ENCODE assay signal across 8 cellular contexts in genomic region chr3:134449277-134449676, GRCh38. TPM values are rescaled to one million over a fixed set of nuclear protein-coding genes. Genes with fewer than 3 reads are reported as not detected.
DNase-seq lines count a peak whose midpoint lies in the region; ATAC-seq, FAIRE-seq and TF ChIP-seq lines count a peak whose summit lies in the region.

No MANE protein-coding gene starts in this region.

- peaks cover 4% of the 10 kb centered on the region for H3K36me3 Mint-ChIP-seq in chondrocyte (ENCODE audit: low read depth)
- peaks cover 15% of the 10 kb centered on the region for H3K36me3 Mint-ChIP-seq in natural killer cell treated with Interleukin-12 subunit alpha and Interleukin-12 subunit beta and Interleukin-15 and Interleukin-18, amount 100 ng/mL, for 72 hours
- H3K36me3 Mint-ChIP-seq in activated T-helper 17 cell treated with anti-CD3 and anti-CD28 coated beads, Interleukin-2, amount 50 U/mL, for 72 hours (ENCODE audit: low read depth), result no peaks in the 10 kb centered on the region

- H3K9me3 Mint-ChIP-seq in chondrocyte (ENCODE audit: low read depth), result peaks cover 7% of the 10 kb centered on the region
- H3K9me3 Mint-ChIP-seq in natural killer cell treated with Interleukin-12 subunit alpha and Interleukin-12 subunit beta and Interleukin-15 and Interleukin-18, amount 100 ng/mL, for 72 hours, result peaks cover 9% of the 10 kb centered on the region
- H3K9me3 Mint-ChIP-seq in activated T-helper 17 cell treated with anti-CD3 and anti-CD28 coated beads, Interleukin-2, amount 50 U/mL, for 72 hours, result peaks cover 12% of the 10 kb centered on the region

- no peak for FAIRE-seq in GM19239 (lab: Jason Lieb, UNC)

- in situ Hi-C loops in G401 (cut with HindIII; ENCODE audit: low sequenced_read_pairs), result no loop called here

- DNase-seq in G401 (ENCODE audit: low spot score), result peak; percentile 78
- peak; percentile 70 for DNase-seq in NCI-H1092 treated with DMSO at 0.1 percent for 48 hours (lab: John Stamatoyannopoulos, UW)
- DNase-seq in chondrocyte (ENCODE audit: low spot score), result no peak
- DNase-seq in medulla oblongata (ENCODE audit: extremely low spot score), result peak; percentile 88
- no peak for DNase-seq in natural killer cell treated with Interleukin-12 subunit alpha and Interleukin-12 subunit beta and Interleukin-15 and Interleukin-18, amount 100 ng/mL, for 72 hours (ENCODE audit: low spot score)
- no peak for DNase-seq in GM19239 (ENCODE audit: insufficient read length, low spot score)

- no peak for ATAC-seq in natural killer cell treated with Interleukin-12 subunit alpha and Interleukin-12 subunit beta and Interleukin-15 and Interleukin-18, amount 100 ng/mL, for 72 hours
- ATAC-seq in activated T-helper 17 cell treated with anti-CD3 and anti-CD28 coated beads, Interleukin-2, amount 50 U/mL, for 72 hours (replicated peaks), result no peak
- ATAC-seq in HG02610 (IDR thresholded peaks at IDR 0.05; ENCODE audit: unreplicated experiment), result no peak

- no peak overlapping the region for H3K4me3 Mint-ChIP-seq in chondrocyte (ENCODE audit: unreplicated experiment)
- H3K4me3 Mint-ChIP-seq in natural killer cell treated with Interleukin-12 subunit alpha and Interleukin-12 subunit beta and Interleukin-15 and Interleukin-18, amount 100 ng/mL, for 72 hours, result no peak overlapping the region
- H3K4me3 Mint-ChIP-seq in activated T-helper 17 cell treated with anti-CD3 and anti-CD28 coated beads, Interleukin-2, amount 50 U/mL, for 72 hours, result no peak overlapping the region

- TF ChIP-seq CTCF in chondrocyte (IDR thresholded peaks at IDR 0.05), result peak; percentile 68

- peaks cover 57% of the 10 kb centered on the region for H3K4me1 Mint-ChIP-seq in chondrocyte (ENCODE audit: low read depth)
- H3K4me1 Mint-ChIP-seq in natural killer cell treated with Interleukin-12 subunit alpha and Interleukin-12 subunit beta and Interleukin-15 and Interleukin-18, amount 100 ng/mL, for 72 hours (ENCODE audit: low read depth in 2 of 2), result no peaks in the 10 kb centered on the region
- H3K4me1 Mint-ChIP-seq in activated T-helper 17 cell treated with anti-CD3 and anti-CD28 coated beads, Interleukin-2, amount 50 U/mL, for 72 hours, result no peaks in the 10 kb centered on the region

- no peak overlapping the region for H3K27ac Mint-ChIP-seq in chondrocyte (ENCODE audit: unreplicated experiment)
- no peak overlapping the region for H3K27ac Mint-ChIP-seq in natural killer cell treated with Interleukin-12 subunit alpha and Interleukin-12 subunit beta and Interleukin-15 and Interleukin-18, amount 100 ng/mL, for 72 hours
- H3K27ac Mint-ChIP-seq in activated T-helper 17 cell treated with anti-CD3 and anti-CD28 coated beads, Interleukin-2, amount 50 U/mL, for 72 hours, result no peak overlapping the region

- no peaks in the 10 kb centered on the region for H3K27me3 Mint-ChIP-seq in chondrocyte (ENCODE audit: low read depth)
- H3K27me3 Mint-ChIP-seq in natural killer cell treated with Interleukin-12 subunit alpha and Interleukin-12 subunit beta and Interleukin-15 and Interleukin-18, amount 100 ng/mL, for 72 hours, result peaks cover 18 to 33% of the 10 kb centered on the region in 2 donors
- H3K27me3 Mint-ChIP-seq in activated T-helper 17 cell treated with anti-CD3 and anti-CD28 coated beads, Interleukin-2, amount 50 U/mL, for 72 hours, result peaks cover 41% of the 10 kb centered on the region

RNA-seq across cellular contexts. Expression of gene ANAPC13, which starts 36.5 kb away (rescaled TPM):
- total RNA-seq in G401 (2014; rRNA removed; shearing (Covaris generic)), result 120 and 127 TPM in 2 replicates
- 66.8 to 86.0 TPM (median 81.3 TPM) in 3 replicates for total RNA-seq in chondrocyte
- 10 to 100 TPM; 13.0 to 15.8 TPM for total RNA-seq in natural killer cell treated with Interleukin-12 subunit alpha and Interleukin-12 subunit beta and Interleukin-15 and Interleukin-18, amount 100 ng/mL, for 72 hours
- total RNA-seq in activated T-helper 17 cell treated with anti-CD3 and anti-CD28 coated beads, Interleukin-2, amount 50 U/mL, for 72 hours, result 10 to 100 TPM; 25.1 to 42.1 TPM

RNA-seq across cellular contexts. Expression of gene CEP63, which starts 36.6 kb away (rescaled TPM):
- total RNA-seq in G401 (2014; rRNA removed; shearing (Covaris generic)), result 9.7 and 16.8 TPM in 2 replicates
- total RNA-seq in chondrocyte, result 23.2 to 25.5 TPM (median 24.8 TPM) in 3 replicates
- total RNA-seq in natural killer cell treated with Interleukin-12 subunit alpha and Interleukin-12 subunit beta and Interleukin-15 and Interleukin-18, amount 100 ng/mL, for 72 hours, result 10 to 100 TPM; 17.1 to 24.1 TPM
- 10 to 100 TPM; 10.1 to 17.0 TPM for total RNA-seq in activated T-helper 17 cell treated with anti-CD3 and anti-CD28 coated beads, Interleukin-2, amount 50 U/mL, for 72 hours

Comparison
In these comparisons a context has a peak if more than half of its experiments do, and no peak if none do; other contexts are left out.
1. DNase-seq: peak in G401 (single experiment), NCI-H1092 treated with DMSO at 0.1 percent for 48 hours (single experiment) and medulla oblongata (single experiment); none in chondrocyte (single experiment), natural killer cell treated with Interleukin-12 subunit alpha and Interleukin-12 subunit beta and Interleukin-15 and Interleukin-18, amount 100 ng/mL, for 72 hours (single experiment) and GM19239 (single experiment).